ENCODE assay signal across 14 cellular contexts in the genomic region with DNA sequence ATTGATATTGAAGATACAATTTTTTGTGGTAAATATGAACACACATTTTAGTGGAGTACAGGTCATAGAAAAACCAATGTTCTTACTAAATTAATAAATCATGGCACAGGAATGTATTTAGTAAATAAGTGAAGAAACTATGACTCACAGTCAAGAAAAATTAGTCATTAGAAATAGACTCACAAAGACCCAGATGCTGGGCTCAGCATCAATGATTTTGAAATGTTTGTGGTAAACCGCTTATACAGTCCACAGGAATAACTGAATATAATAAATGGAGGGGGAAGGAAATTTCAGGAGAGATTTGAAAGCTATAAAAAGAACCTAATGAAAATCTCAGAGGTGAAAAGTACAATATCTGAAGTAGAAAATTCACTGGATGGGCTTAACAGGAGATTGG.
DNase-seq lines count a peak whose midpoint lies in the region; ATAC-seq and TF ChIP-seq lines count a peak whose summit lies in the region.
"Had no signal": no experiment of that assay in that cellular context is flagged by ENCODE, and none has a peak within 500 bp of the region (broad histone marks: within the 10 kb centered on the region; RNA-seq: fewer than 3 reads in every experiment).

No MANE protein-coding gene starts in this region.

- no peak overlapping the region for H2BK12ac ChIP-seq in H9 (ENCODE audit: insufficient read length, low read depth, low read length)

- H3K27me3 Mint-ChIP-seq in H9 (ENCODE audit: low read depth) = no peaks in the 10 kb centered on the region

- DNase-seq in BJ (ENCODE audit: low read depth) = peak; percentile 31
- peak; percentile 44 for DNase-seq in MG63
- DNase-seq in astrocyte of the hippocampus (ENCODE audit: low read depth, low spot score) = peak; percentile 75
- peak; percentile 24 for DNase-seq in kidney glomerular epithelial cell (lab: John Stamatoyannopoulos, UW)
- no peak for DNase-seq in H9
- no peak for DNase-seq in DMS79 treated with DMSO at 0.1 percent for 48 hours (lab: John Stamatoyannopoulos, UW)
- DNase-seq in NK-92 (lab: John Stamatoyannopoulos, UW; ENCODE audit: unreplicated experiment) = no peak
- DNase-seq: activated effector memory CD4-positive, alpha-beta T cell treated with anti-CD3 and anti-CD28 coated beads, Interleukin-2, amount 50 U/mL, for 16 hours; CD4-positive, CD25-positive, alpha-beta regulatory T cell; NCI-H2029; occipital lobe had no signal

- H3K9me3 Mint-ChIP-seq in H9 = peaks cover 0 to 2% of the 10 kb centered on the region in 2 experiments; a peak in 2 of 5 replicates
- H3K9me3 Mint-ChIP-seq: central memory CD8-positive, alpha-beta T cell had no signal

- ATAC-seq in GM18517 (IDR thresholded peaks at IDR 0.05; ENCODE audit: unreplicated experiment) = no peak

- H3K27me3 ChIP-seq in BJ (ENCODE audit: control insufficient read depth, insufficient read depth, low read length) (peaks cover 6% of the 10 kb centered on the region), MG63 (no peaks in the 10 kb centered on the region), H9 (ENCODE audit: insufficient read depth, low read length) (no peaks in the 10 kb centered on the region)
- H3K27me3 ChIP-seq: vagina had no signal

- H3K79me2 ChIP-seq in H9 (ENCODE audit: insufficient read depth, low read length) = no peaks in the 10 kb centered on the region

- H3K36me3 ChIP-seq in BJ (ENCODE audit: control insufficient read depth, insufficient read depth, low read length) (no peaks in the 10 kb centered on the region), MG63 (no peaks in the 10 kb centered on the region)
- H3K36me3 ChIP-seq: vagina had no signal

- no peak overlapping the region for H3K23ac ChIP-seq in H9 (ENCODE audit: insufficient read length, low read depth, low read length)

- no peak overlapping the region for H3K14ac ChIP-seq in H9 (ENCODE audit: insufficient read depth, low read length)

- H3K4me2 ChIP-seq in H9 (ENCODE audit: insufficient read depth, insufficient read length, low read length) = no peak overlapping the region

- no peak overlapping the region for H3T11ph ChIP-seq in H9 (ENCODE audit: low read length)

- no peak overlapping the region for H2AK5ac ChIP-seq in H9 (ENCODE audit: insufficient read length, low read length)

- no peak overlapping the region for H2AFZ ChIP-seq in H9 (ENCODE audit: low read length)

- no peak overlapping the region for H2BK5ac ChIP-seq in H9 (ENCODE audit: insufficient read length, low read length)

- no peak overlapping the region for H3K4me3 Mint-ChIP-seq in H9
- H3K4me3 Mint-ChIP-seq: CD4-positive, CD25-positive, alpha-beta regulatory T cell; central memory CD8-positive, alpha-beta T cell had no signal

- no peak overlapping the region for H3K27ac ChIP-seq in H9 (ENCODE audit: insufficient read length, low read depth, low read length)
- H3K27ac ChIP-seq: vagina had no signal

- H4K8ac ChIP-seq in H9 (replicated peaks; ENCODE audit: insufficient read length, low read depth, low read length) = no peak overlapping the region

- H2BK120ac ChIP-seq in H9 (ENCODE audit: low read depth, low read length, poor library complexity, severe bottlenecking) = no peak overlapping the region

- no peak overlapping the region for H2BK20ac ChIP-seq in H9 (ENCODE audit: low read depth, low read length, poor library complexity, severe bottlenecking)

- H3K4me1 Mint-ChIP-seq in H9 = peaks cover 10 to 11% of the 10 kb centered on the region in 2 experiments; a peak in 2 of 4 replicates
- H3K4me1 Mint-ChIP-seq: CD4-positive, CD25-positive, alpha-beta regulatory T cell; central memory CD8-positive, alpha-beta T cell had no signal

- no peak overlapping the region for H3K4me3 ChIP-seq in BJ (ENCODE audit: low read depth, low read length)
- H3K4me3 ChIP-seq in MG63 = no peak overlapping the region
- H3K4me3 ChIP-seq: vagina had no signal

- no peak overlapping the region for H3K9ac ChIP-seq in H9 (ENCODE audit: extremely low read depth, insufficient read length, low read length)

- no peak for TF ChIP-seq CTCF in BJ (IDR thresholded peaks at IDR 0.05; ENCODE audit: insufficient read depth, low read depth, low read length)
- no peak for TF ChIP-seq CTCF in H9 (conservative IDR thresholded peaks at IDR 0.05)

- no peak overlapping the region for H4K5ac ChIP-seq in H9 (ENCODE audit: insufficient read length, low read depth, low read length)

- H3K18ac ChIP-seq in H9 (ENCODE audit: insufficient read length, low read depth, low read length) = no peak overlapping the region

- no peak overlapping the region for H4K91ac ChIP-seq in H9 (ENCODE audit: insufficient read length, low read depth, low read length)

- WGBS in H9 (ENCODE audit: extremely low coverage, insufficient read length, low lambda C conversion rate) = no CpG with 5 or more reads among the region's 1 CpG

- no peaks in the 10 kb centered on the region for H4K20me1 ChIP-seq in H9 (ENCODE audit: control insufficient read depth, insufficient read depth, insufficient read length)

- no peaks in the 10 kb centered on the region; the same call in 1 of the 2 replicates for H3K4me1 ChIP-seq in H9 (ENCODE audit: insufficient read depth, low read length)
- H3K4me1 ChIP-seq: vagina had no signal

- no peak overlapping the region for H3K27ac Mint-ChIP-seq in H9
- H3K27ac Mint-ChIP-seq: CD4-positive, CD25-positive, alpha-beta regulatory T cell had no signal

- CTCF ChIA-PET in BJ (lab: Yijun Ruan, JAX) = no interaction called here

- H3K79me1 ChIP-seq in H9 (ENCODE audit: insufficient read depth, low read depth, low read length, poor library complexity, severe bottlenecking) = no peaks in the 10 kb centered on the region

- H3K36me3 Mint-ChIP-seq in H9 (ENCODE audit: insufficient read depth in 1 of 3, low read depth in 3 of 3) = no peaks in the 10 kb centered on the region
- H3K36me3 Mint-ChIP-seq: CD4-positive, CD25-positive, alpha-beta regulatory T cell had no signal

- no peak overlapping the region for H2BK15ac ChIP-seq in H9 (ENCODE audit: low read depth, low read length)

- H3K23me2 ChIP-seq in H9 (ENCODE audit: insufficient read length, low read depth, low read length, poor library complexity, severe bottlenecking) = no peaks in the 10 kb centered on the region

- POLR2A ChIA-PET in BJ (lab: Charles Lee) = no interaction called here

- no peak overlapping the region for H3K56ac ChIP-seq in H9 (ENCODE audit: insufficient read length, low read depth, low read length)

- peaks cover 8% of the 10 kb centered on the region; the same call in 1 of the 2 replicates for H3K9me3 ChIP-seq in MG63
- no peaks in the 10 kb centered on the region for H3K9me3 ChIP-seq in H9 (ENCODE audit: control insufficient read depth, low read depth, low read length)
- H3K9me3 ChIP-seq: vagina had no signal

- H3K4ac ChIP-seq in H9 (ENCODE audit: low read depth, low read length) = no peak overlapping the region

Comparison
In these comparisons a context has a peak if more than half of its experiments do, and no peak if none do; other contexts are left out.
1. DNase-seq: peak in BJ (single experiment), MG63 (single experiment), astrocyte of the hippocampus (single experiment) and kidney glomerular epithelial cell (single experiment); none in H9 (single experiment), DMS79 treated with DMSO at 0.1 percent for 48 hours (single experiment) and NK-92 (single experiment).